18 cellular contexts compared by ENCODE assay signal in genomic region chr2:219213026-219213415, GRCh38. TPM values are rescaled to one million over a fixed set of nuclear protein-coding genes. Genes with fewer than 3 reads are reported as not detected.
DNase-seq lines count a peak whose midpoint lies in the region; ATAC-seq lines count a peak whose summit lies in the region.
"Had no signal": no experiment of that assay in that cellular context is flagged by ENCODE, and none has a peak within 500 bp of the region (broad histone marks: within the 10 kb centered on the region; RNA-seq: fewer than 3 reads in every experiment).

No MANE protein-coding gene starts in this region.

- no peaks in the 10 kb centered on the region for H3K9me3 ChIP-seq in Karpas-422 (ENCODE audit: low read length)
- H3K9me3 ChIP-seq in neuronal stem cell (replicated peaks in 1 of 2; ENCODE audit: control insufficient read depth in 2 of 2, insufficient read depth in 1 of 2, low read depth in 1 of 2, low read length in 2 of 2): no peaks in the 10 kb centered on the region
- H3K9me3 ChIP-seq: BLaER1, Caco-2, HAP-1 had no signal

- no peak overlapping the region for H2BK15ac ChIP-seq in neuronal stem cell (ENCODE audit: low read length)

- no peak overlapping the region for H3K23ac ChIP-seq in neuronal stem cell (ENCODE audit: low read depth, low read length, poor library complexity)

- H3K79me2 ChIP-seq in Karpas-422 (ENCODE audit: low read length): peaks cover 22% of the 10 kb centered on the region

- ATAC-seq in HG02798 (IDR thresholded peaks at IDR 0.05; ENCODE audit: poor library complexity, unreplicated experiment): no peak
- ATAC-seq: CD8-positive, alpha-beta T cell had no signal

- H3K36me3 Mint-ChIP-seq in activated CD4-positive, alpha-beta T cell treated with anti-CD3 and anti-CD28 coated beads, Interleukin-2, amount 10 ng/mL, durations not matched to agents 24 days and 14 days (ENCODE audit: low read depth): peaks cover 51% of the 10 kb centered on the region
- H3K36me3 Mint-ChIP-seq in activated CD4-positive, alpha-beta T cell treated with anti-CD3 and anti-CD28 coated beads, Interleukin-2, amount 10 ng/mL, durations not matched to agents 7 days and 5 days (ENCODE audit: low read depth): peaks cover 28% of the 10 kb centered on the region

- no peak overlapping the region for H3K9ac ChIP-seq in Karpas-422 (ENCODE audit: low read length)
- peak overlapping the region; percentile 3 for H3K9ac ChIP-seq in neuronal stem cell (ENCODE audit: low read depth, low read length, poor library complexity)
- H3K9ac ChIP-seq: BLaER1 had no signal

- H3K79me1 ChIP-seq in neuronal stem cell (ENCODE audit: low read depth, low read length): no peaks in the 10 kb centered on the region

- H3K4me1 ChIP-seq in Karpas-422 (ENCODE audit: low read length) (peaks cover 15% of the 10 kb centered on the region), neuronal stem cell (ENCODE audit: control insufficient read depth in 2 of 2, insufficient read depth in 1 of 2, low read depth in 1 of 2, low read length in 2 of 2) (peaks cover 1 to 2% of the 10 kb centered on the region in 2 donors)

- H4K20me1 ChIP-seq in Karpas-422 (ENCODE audit: insufficient read depth, low read depth, low read length): no peaks in the 10 kb centered on the region

- no CpG with 5 or more reads among the region's 8 CpGs for WGBS in neuronal stem cell (ENCODE audit: extremely low coverage in 2 of 2, insufficient read length in 2 of 2, insufficient replicate concordance in 1 of 2), 2 donors

- H3K4me3 Mint-ChIP-seq in activated CD4-positive, alpha-beta T cell treated with anti-CD3 and anti-CD28 coated beads, Interleukin-2, amount 10 ng/mL, durations not matched to agents 24 days and 14 days: no peak overlapping the region
- H3K4me3 Mint-ChIP-seq in activated CD4-positive, alpha-beta T cell treated with anti-CD3 and anti-CD28 coated beads, Interleukin-2, amount 10 ng/mL, durations not matched to agents 7 days and 5 days: no peak overlapping the region
- H3K4me3 Mint-ChIP-seq: B cell; CD4-positive, CD25-positive, alpha-beta regulatory T cell; CD8-positive, alpha-beta T cell; HFFc6 had no signal

- H2BK120ac ChIP-seq in neuronal stem cell (ENCODE audit: low read depth, low read length): no peak overlapping the region

- intact Hi-C loops in activated CD4-positive, alpha-beta T cell treated with anti-CD3 and anti-CD28 coated beads, Interleukin-2, amount 10 ng/mL, durations not matched to agents 24 days and 14 days (cut with micrococcal nuclease): no loop called here

- H2BK5ac ChIP-seq in neuronal stem cell (ENCODE audit: low read length): no peak overlapping the region

- H3K14ac ChIP-seq in neuronal stem cell (ENCODE audit: low read length): no peak overlapping the region

- no peak overlapping the region for H2BK12ac ChIP-seq in neuronal stem cell (ENCODE audit: low read length)

- peak; percentile 55 for DNase-seq in activated CD4-positive, alpha-beta T cell treated with anti-CD3 and anti-CD28 coated beads, Interleukin-2, amount 10 ng/mL, durations not matched to agents 24 days and 14 days
- no peak for DNase-seq in activated CD4-positive, alpha-beta T cell treated with anti-CD3 and anti-CD28 coated beads, Interleukin-2, amount 10 ng/mL, durations not matched to agents 7 days and 5 days
- DNase-seq in Karpas-422 (peak; percentile 6), neuronal stem cell (ENCODE audit: low spot score) (no peak), HuH-7 (ENCODE audit: low spot score) (no peak)
- DNase-seq: CD4-positive, CD25-positive, alpha-beta regulatory T cell; CD8-positive, alpha-beta T cell; DMS153; DND-41; GOT3; HFFc6 had no signal

- H3K4me2 ChIP-seq in Karpas-422 (ENCODE audit: low read depth, low read length, poor library complexity, severe bottlenecking) (no peak overlapping the region), neuronal stem cell (ENCODE audit: insufficient read depth, low read length, poor library complexity, severe bottlenecking) (no peak overlapping the region)
- H3K4me2 ChIP-seq: BLaER1 had no signal

- H3K4me3 ChIP-seq in Karpas-422 (ENCODE audit: low read length): no peak overlapping the region
- H3K4me3 ChIP-seq in neuronal stem cell (ENCODE audit: low read length in 2 of 2): no peak overlapping the region
- H3K4me3 ChIP-seq: BLaER1, HAP-1 had no signal

- CTCF ChIA-PET in activated CD4-positive, alpha-beta T cell treated with anti-CD3 and anti-CD28 coated beads, Interleukin-2, amount 10 ng/mL, durations not matched to agents 7 days and 5 days (lab: Charles Lee): interaction anchor here (0.6 to 2.6 kb wide), 4 partner anchors 37 to 986 kb away, joined by 3 to 7 read pairs (median 5); partner anchors contain the start of gene TUBA4A

- no peak overlapping the region for H3K18ac ChIP-seq in neuronal stem cell (ENCODE audit: low read length)

- H3K27ac ChIP-seq in Karpas-422 (ENCODE audit: low read length) (no peak overlapping the region), neuronal stem cell (replicated peaks; ENCODE audit: low read length) (no peak overlapping the region)
- H3K27ac ChIP-seq: 22Rv1, BLaER1, C4-2B had no signal

- no peak overlapping the region for H3K4ac ChIP-seq in neuronal stem cell (ENCODE audit: low read length)

- POLR2A ChIA-PET in activated CD4-positive, alpha-beta T cell treated with anti-CD3 and anti-CD28 coated beads, Interleukin-2, amount 10 ng/mL, durations not matched to agents 7 days and 5 days (lab: Charles Lee): no interaction called here

- no peaks in the 10 kb centered on the region for H3K9me3 Mint-ChIP-seq in activated CD4-positive, alpha-beta T cell treated with anti-CD3 and anti-CD28 coated beads, Interleukin-2, amount 10 ng/mL, durations not matched to agents 24 days and 14 days
- no peaks in the 10 kb centered on the region for H3K9me3 Mint-ChIP-seq in activated CD4-positive, alpha-beta T cell treated with anti-CD3 and anti-CD28 coated beads, Interleukin-2, amount 10 ng/mL, durations not matched to agents 7 days and 5 days
- H3K9me3 Mint-ChIP-seq: CD8-positive, alpha-beta T cell; HFFc6 had no signal

- H2AFZ ChIP-seq in Karpas-422 (ENCODE audit: low read length): no peak overlapping the region
- H2AFZ ChIP-seq in neuronal stem cell (ENCODE audit: low read length): no peak overlapping the region

- H3K27ac Mint-ChIP-seq in activated CD4-positive, alpha-beta T cell treated with anti-CD3 and anti-CD28 coated beads, Interleukin-2, amount 10 ng/mL, durations not matched to agents 24 days and 14 days: no peak overlapping the region
- no peak overlapping the region for H3K27ac Mint-ChIP-seq in activated CD4-positive, alpha-beta T cell treated with anti-CD3 and anti-CD28 coated beads, Interleukin-2, amount 10 ng/mL, durations not matched to agents 7 days and 5 days
- H3K27ac Mint-ChIP-seq: B cell; CD8-positive, alpha-beta T cell; HFFc6 had no signal

- H3K4me1 Mint-ChIP-seq in activated CD4-positive, alpha-beta T cell treated with anti-CD3 and anti-CD28 coated beads, Interleukin-2, amount 10 ng/mL, durations not matched to agents 24 days and 14 days: peaks cover 50% of the 10 kb centered on the region
- H3K4me1 Mint-ChIP-seq in activated CD4-positive, alpha-beta T cell treated with anti-CD3 and anti-CD28 coated beads, Interleukin-2, amount 10 ng/mL, durations not matched to agents 7 days and 5 days: peaks cover 60% of the 10 kb centered on the region

- no peak overlapping the region for H2AK5ac ChIP-seq in neuronal stem cell (ENCODE audit: low read depth, low read length)

- no peak overlapping the region for H4K8ac ChIP-seq in neuronal stem cell (ENCODE audit: low read depth, low read length)

- H3K27me3 Mint-ChIP-seq in activated CD4-positive, alpha-beta T cell treated with anti-CD3 and anti-CD28 coated beads, Interleukin-2, amount 10 ng/mL, durations not matched to agents 24 days and 14 days: no peaks in the 10 kb centered on the region
- H3K27me3 Mint-ChIP-seq in activated CD4-positive, alpha-beta T cell treated with anti-CD3 and anti-CD28 coated beads, Interleukin-2, amount 10 ng/mL, durations not matched to agents 7 days and 5 days: no peaks in the 10 kb centered on the region
- H3K27me3 Mint-ChIP-seq: B cell; CD4-positive, CD25-positive, alpha-beta regulatory T cell had no signal

- H3K9me2 ChIP-seq in Karpas-422 (replicated peaks; ENCODE audit: insufficient read depth, low read length): no peaks in the 10 kb centered on the region

- peaks cover 31% of the 10 kb centered on the region for H3K36me3 ChIP-seq in Karpas-422 (ENCODE audit: insufficient read depth, low read length)
- H3K36me3 ChIP-seq in neuronal stem cell (replicated peaks in 1 of 2; ENCODE audit: control insufficient read depth in 2 of 2, insufficient read depth in 2 of 2, low read length in 2 of 2): peaks cover 54 to 81% of the 10 kb centered on the region in 2 donors

- H3K27me3 ChIP-seq in Karpas-422 (ENCODE audit: low read length): no peaks in the 10 kb centered on the region
- H3K27me3 ChIP-seq in neuronal stem cell (ENCODE audit: control insufficient read depth in 3 of 3, insufficient read depth in 3 of 3, low read depth in 1 of 3, low read length in 3 of 3): no peaks in the 10 kb centered on the region
- H3K27me3 ChIP-seq: BLaER1 had no signal

- H4K91ac ChIP-seq in neuronal stem cell (ENCODE audit: low read depth, low read length, poor library complexity): no peak overlapping the region

RNA-seq across cellular contexts. Expression of gene ABCB6, which starts 5.7 kb away (rescaled TPM):
- total RNA-seq in activated CD4-positive, alpha-beta T cell treated with anti-CD3 and anti-CD28 coated beads, Interleukin-2, amount 10 ng/mL, durations not matched to agents 24 days and 14 days: 28.8 TPM in 2 replicates
- 10 to 100 TPM; 10.0 to 10.3 TPM for total RNA-seq in activated CD4-positive, alpha-beta T cell treated with anti-CD3 and anti-CD28 coated beads, Interleukin-2, amount 10 ng/mL, durations not matched to agents 7 days and 5 days
- total RNA-seq in Karpas-422 (2014; rRNA removed; shearing (Covaris generic); ENCODE audit: low replicate concordance): 14.3 and 28.4 TPM in 2 replicates
- polyA plus RNA-seq in neuronal stem cell (2013, experiment 1 of 2): 14.6 TPM
- 13.3 TPM for polyA plus RNA-seq in neuronal stem cell (2013, experiment 2 of 2)

RNA-seq across cellular contexts. Expression of gene ZFAND2B, which starts 6.4 kb away (rescaled TPM):
- 36.7 and 37.4 TPM in 2 replicates for total RNA-seq in activated CD4-positive, alpha-beta T cell treated with anti-CD3 and anti-CD28 coated beads, Interleukin-2, amount 10 ng/mL, durations not matched to agents 24 days and 14 days
- 10 to 100 TPM; 49.1 to 60.2 TPM for total RNA-seq in activated CD4-positive, alpha-beta T cell treated with anti-CD3 and anti-CD28 coated beads, Interleukin-2, amount 10 ng/mL, durations not matched to agents 7 days and 5 days
- total RNA-seq in Karpas-422 (2014; rRNA removed; shearing (Covaris generic); ENCODE audit: low replicate concordance): 28.0 and 37.6 TPM in 2 replicates
- polyA plus RNA-seq in neuronal stem cell (2013, experiment 1 of 2): 18.8 TPM
- 17.5 TPM for polyA plus RNA-seq in neuronal stem cell (2013, experiment 2 of 2)

RNA-seq across cellular contexts. Expression of gene ATG9A, which starts 16.4 kb away (rescaled TPM):
- total RNA-seq in activated CD4-positive, alpha-beta T cell treated with anti-CD3 and anti-CD28 coated beads, Interleukin-2, amount 10 ng/mL, durations not matched to agents 24 days and 14 days: 61.6 and 67.2 TPM in 2 replicates
- 10 to 100 TPM; 48.5 to 52.9 TPM for total RNA-seq in activated CD4-positive, alpha-beta T cell treated with anti-CD3 and anti-CD28 coated beads, Interleukin-2, amount 10 ng/mL, durations not matched to agents 7 days and 5 days
- 16.6 and 25.9 TPM in 2 replicates for total RNA-seq in Karpas-422 (2014; rRNA removed; shearing (Covaris generic); ENCODE audit: low replicate concordance)
- 28.3 TPM for polyA plus RNA-seq in neuronal stem cell (2013, experiment 1 of 2)
- polyA plus RNA-seq in neuronal stem cell (2013, experiment 2 of 2): 27.6 TPM

RNA-seq across cellular contexts. Expression of gene ANKZF1, which starts 16.6 kb away (rescaled TPM):
- total RNA-seq in activated CD4-positive, alpha-beta T cell treated with anti-CD3 and anti-CD28 coated beads, Interleukin-2, amount 10 ng/mL, durations not matched to agents 24 days and 14 days: 144 and 149 TPM in 2 replicates
- total RNA-seq in activated CD4-positive, alpha-beta T cell treated with anti-CD3 and anti-CD28 coated beads, Interleukin-2, amount 10 ng/mL, durations not matched to agents 7 days and 5 days: 100 to 1,000 TPM in 1 of 2 experiments, 10 to 100 TPM in 1; 92.0 to 100 TPM
- 159 and 230 TPM in 2 replicates for total RNA-seq in Karpas-422 (2014; rRNA removed; shearing (Covaris generic); ENCODE audit: low replicate concordance)
- polyA plus RNA-seq in neuronal stem cell (2013, experiment 1 of 2): 28.7 TPM
- polyA plus RNA-seq in neuronal stem cell (2013, experiment 2 of 2): 29.2 TPM

RNA-seq across cellular contexts. Expression of gene GLB1L, which starts 32.2 kb away (rescaled TPM):
- 4.6 and 4.9 TPM in 2 replicates for total RNA-seq in activated CD4-positive, alpha-beta T cell treated with anti-CD3 and anti-CD28 coated beads, Interleukin-2, amount 10 ng/mL, durations not matched to agents 24 days and 14 days
- total RNA-seq in activated CD4-positive, alpha-beta T cell treated with anti-CD3 and anti-CD28 coated beads, Interleukin-2, amount 10 ng/mL, durations not matched to agents 7 days and 5 days: 1 to 10 TPM; 3.3 to 3.4 TPM
- 4.3 and 6.4 TPM in 2 replicates for total RNA-seq in Karpas-422 (2014; rRNA removed; shearing (Covaris generic); ENCODE audit: low replicate concordance)
- 6.5 TPM for polyA plus RNA-seq in neuronal stem cell (2013, experiment 1 of 2)
- polyA plus RNA-seq in neuronal stem cell (2013, experiment 2 of 2): 6.1 TPM

Comparison
In these comparisons a context has a peak if more than half of its experiments do, and no peak if none do; other contexts are left out.
1. DNase-seq: peak in activated CD4-positive, alpha-beta T cell treated with anti-CD3 and anti-CD28 coated beads, Interleukin-2, amount 10 ng/mL, durations not matched to agents 24 days and 14 days (single experiment) and Karpas-422 (single experiment); none in activated CD4-positive, alpha-beta T cell treated with anti-CD3 and anti-CD28 coated beads, Interleukin-2, amount 10 ng/mL, durations not matched to agents 7 days and 5 days (single experiment), neuronal stem cell (single experiment) and HuH-7 (single experiment).